8 cellular contexts compared by ENCODE assay signal in the genomic region with DNA sequence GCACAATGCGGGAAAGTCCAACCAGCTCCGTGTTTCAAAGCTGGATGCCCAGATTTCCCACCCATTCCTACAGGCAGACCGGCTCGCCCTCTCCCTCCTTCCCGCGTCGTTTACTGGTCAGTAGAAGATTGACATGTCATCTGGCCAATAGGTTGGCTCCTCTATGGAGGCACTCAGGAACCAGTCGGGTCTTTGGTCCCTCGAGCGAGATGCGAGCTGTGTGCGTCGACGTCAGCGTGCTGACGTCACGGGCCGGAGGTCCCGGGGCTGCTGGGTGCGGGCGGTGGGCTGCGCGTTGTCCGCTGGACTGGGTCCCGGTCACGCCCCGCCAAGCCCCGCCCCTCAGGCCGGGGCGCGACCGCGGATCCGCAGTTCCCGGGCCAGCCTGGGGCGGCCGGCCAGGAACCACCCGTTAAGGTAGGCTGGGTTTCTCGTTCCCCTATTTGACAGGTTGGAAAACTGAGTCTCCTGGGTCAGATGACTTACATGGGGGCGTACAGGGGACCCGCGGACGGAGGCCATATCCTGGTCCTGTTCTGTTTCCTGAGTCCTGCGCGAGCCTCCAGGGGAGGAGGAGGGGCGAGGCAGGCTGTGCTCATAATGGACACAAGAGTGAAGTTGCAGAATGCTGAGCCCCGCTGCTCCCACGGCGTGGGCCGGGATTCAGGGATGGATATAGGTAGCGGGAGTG. TPM values are rescaled to one million over a fixed set of nuclear protein-coding genes. Genes with fewer than 3 reads are reported as not detected.
DNase-seq lines count a peak whose midpoint lies in the region; ATAC-seq and TF ChIP-seq lines count a peak whose summit lies in the region.

A gene with protein sequence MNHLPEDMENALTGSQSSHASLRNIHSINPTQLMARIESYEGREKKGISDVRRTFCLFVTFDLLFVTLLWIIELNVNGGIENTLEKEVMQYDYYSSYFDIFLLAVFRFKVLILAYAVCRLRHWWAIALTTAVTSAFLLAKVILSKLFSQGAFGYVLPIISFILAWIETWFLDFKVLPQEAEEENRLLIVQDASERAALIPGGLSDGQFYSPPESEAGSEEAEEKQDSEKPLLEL (plus strand): TSS at position 242 of the 691 bp plus-strand sequence. CDS start 29,260 bp downstream, outside the sequence.

- CTCF ChIA-PET in GM10248 (lab: Yijun Ruan, JAX): interaction anchor here (0.9 to 1.4 kb wide), 6 partner anchors 13 to 157 kb away, joined by 3 to 13 read pairs (median 3); no protein-coding TSS in a partner anchor

- H3K27ac ChIP-seq in temporal lobe (ENCODE audit: low read depth, low read length): peak within 1 kb of the TSS; percentile 91

- POLR2A ChIA-PET in GM10248 (lab: Yijun Ruan, JAX): interaction anchor here (0.9 kb wide), 1 partner anchor 8 kb away, joined by 4 read pairs; no protein-coding TSS in a partner anchor

- peak within 1 kb of the TSS; percentile 90 to 94 for H3K27ac Mint-ChIP-seq in activated naive CD4-positive, alpha-beta T cell treated with anti-CD3 and anti-CD28 coated beads, Interleukin-2, amount 50 U/mL, for 72 hours

- peak; percentile 97 for DNase-seq in GM10248 (ENCODE audit: extremely low spot score)
- DNase-seq in NCI-H1092 treated with DMSO at 0.1 percent for 48 hours (lab: John Stamatoyannopoulos, UW): peak; percentile 99
- DNase-seq in SKM-1 (lab: John Stamatoyannopoulos, UW; ENCODE audit: unreplicated experiment): peak; percentile 95
- DNase-seq in activated naive CD4-positive, alpha-beta T cell treated with anti-CD3 and anti-CD28 coated beads, Interleukin-2, amount 50 U/mL, for 72 hours (ENCODE audit: low spot score in 2 of 2): peak; percentile 88 to 93
- DNase-seq in glomerular endothelial cell (ENCODE audit: extremely low read depth, low read depth, low spot score): peak; percentile 100
- peak; percentile 98 for DNase-seq in occipital lobe (lab: John Stamatoyannopoulos, UW)

- H3K9me3 Mint-ChIP-seq in activated naive CD4-positive, alpha-beta T cell treated with anti-CD3 and anti-CD28 coated beads, Interleukin-2, amount 50 U/mL, for 72 hours: no peaks in the 10 kb centered on the region

- peak; percentile 98 for ATAC-seq in HG02610 (IDR thresholded peaks at IDR 0.05; ENCODE audit: unreplicated experiment)
- peak; percentile 98 to 99 for ATAC-seq in activated naive CD4-positive, alpha-beta T cell treated with anti-CD3 and anti-CD28 coated beads, Interleukin-2, amount 50 U/mL, for 72 hours

- no peak for TF ChIP-seq CTCF in GM10248 (IDR thresholded peaks at IDR 0.05; ENCODE audit: control extremely low read depth, extremely low read depth, low read depth, missing control alignments)

- peaks cover 8% of the 10 kb centered on the region in 2 donors for H3K36me3 Mint-ChIP-seq in activated naive CD4-positive, alpha-beta T cell treated with anti-CD3 and anti-CD28 coated beads, Interleukin-2, amount 50 U/mL, for 72 hours

RNA-seq across cellular contexts. Expression of the gene that starts here (rescaled TPM):
- 10 to 100 TPM; 21.5 to 28.7 TPM for total RNA-seq in activated naive CD4-positive, alpha-beta T cell treated with anti-CD3 and anti-CD28 coated beads, Interleukin-2, amount 50 U/mL, for 72 hours
- total RNA-seq in glomerular endothelial cell (76.7 and 81.9 TPM in 2 replicates), occipital lobe (93.4 TPM), temporal lobe (59.0 TPM)

Comparison
In these comparisons a context has a peak if more than half of its experiments do, and no peak if none do; other contexts are left out.
1. Peak in every context shown above with its lines: DNase-seq, ATAC-seq and H3K27ac ChIP-seq.